Comparison of ENCODE assay signal across 8 cellular contexts in the genomic region with DNA sequence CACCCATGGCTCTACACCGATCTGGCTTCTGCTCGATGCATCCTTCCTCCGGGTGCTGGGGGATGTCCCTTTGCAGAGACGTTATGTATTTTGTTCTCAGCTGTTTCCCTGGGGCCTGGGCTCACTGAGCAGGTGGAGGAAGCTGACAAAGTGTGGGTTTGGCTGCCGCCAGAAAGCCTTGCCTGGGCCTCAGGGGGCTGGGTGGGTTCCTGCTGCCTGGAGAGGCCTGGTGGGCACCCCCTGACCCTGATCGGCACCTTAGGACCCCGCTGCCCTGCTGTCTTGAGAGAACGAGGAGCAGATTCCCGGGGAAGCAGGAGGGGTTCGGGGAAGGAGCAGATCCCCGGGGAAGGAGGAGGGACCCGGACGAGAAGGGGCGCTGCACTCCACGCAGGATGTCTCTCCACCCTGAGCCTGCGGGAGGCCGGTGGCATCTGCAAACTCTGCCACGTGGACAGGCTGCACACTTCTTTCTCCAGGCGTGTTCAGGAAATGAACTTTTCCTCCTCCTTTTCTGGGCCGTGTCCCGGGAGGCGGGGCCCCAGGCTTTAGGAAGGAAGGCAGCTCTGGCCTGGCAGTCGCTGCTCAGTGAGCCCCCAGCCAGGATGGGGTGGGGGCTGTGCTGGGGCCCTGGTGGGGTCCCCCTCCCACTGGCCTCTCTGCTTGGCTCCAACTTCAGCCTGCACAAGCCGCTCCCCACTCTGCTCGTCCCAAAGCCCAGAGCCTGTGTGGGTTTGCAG.
DNase-seq lines count a peak whose midpoint lies in the region; ATAC-seq and TF ChIP-seq lines count a peak whose summit lies in the region.

No MANE protein-coding gene starts in this region.

- DNase-seq in GM13977 (ENCODE audit: low spot score) (peak; percentile 54), left ventricle myocardium superior (peak; percentile 86), RKO (ENCODE audit: low spot score) (no peak), SKM-1 treated with dmso at 0.1 percent for 144 hours (lab: John Stamatoyannopoulos, UW; ENCODE audit: unreplicated experiment) (no peak)
- DNase-seq in activated naive CD4-positive, alpha-beta T cell treated with anti-CD3 and anti-CD28 coated beads, Interleukin-2, amount 50 U/mL, for 16 hours = peak; percentile 40
- DNase-seq in stimulated activated CD4-positive, alpha-beta T cell treated with anti-CD3 and anti-CD28 coated beads, Interleukin-4, amount 100 ng/mL, for 1 hour = peak; percentile 36

- intact Hi-C loops in left ventricle myocardium superior (cut with micrococcal nuclease) = no loop called here

- no peak for TF ChIP-seq CTCF in GM13977 (IDR thresholded peaks at IDR 0.05; ENCODE audit: extremely low read depth, insufficient read depth, missing control alignments)

- ATAC-seq in left ventricle myocardium superior = peak; percentile 69
- ATAC-seq in GM18861 (IDR thresholded peaks at IDR 0.05; ENCODE audit: unreplicated experiment) = no peak
- ATAC-seq in GM18520 (IDR thresholded peaks at IDR 0.05; ENCODE audit: unreplicated experiment) = no peak

- in situ Hi-C loops in GM13977 (cut with MboI; ENCODE audit: low pct_unique_long_range_greater_than_20kb, low sequenced_read_pairs, unreplicated experiment) = no loop called here

Comparison
In these comparisons a context has a peak if more than half of its experiments do, and no peak if none do; other contexts are left out.
1. DNase-seq: peak in GM13977 (single experiment), activated naive CD4-positive, alpha-beta T cell treated with anti-CD3 and anti-CD28 coated beads, Interleukin-2, amount 50 U/mL, for 16 hours (single experiment), left ventricle myocardium superior (single experiment) and stimulated activated CD4-positive, alpha-beta T cell treated with anti-CD3 and anti-CD28 coated beads, Interleukin-4, amount 100 ng/mL, for 1 hour (single experiment); none in RKO (single experiment) and SKM-1 treated with dmso at 0.1 percent for 144 hours (single experiment).